8 cellular contexts compared by ENCODE assay signal in the genomic region with DNA sequence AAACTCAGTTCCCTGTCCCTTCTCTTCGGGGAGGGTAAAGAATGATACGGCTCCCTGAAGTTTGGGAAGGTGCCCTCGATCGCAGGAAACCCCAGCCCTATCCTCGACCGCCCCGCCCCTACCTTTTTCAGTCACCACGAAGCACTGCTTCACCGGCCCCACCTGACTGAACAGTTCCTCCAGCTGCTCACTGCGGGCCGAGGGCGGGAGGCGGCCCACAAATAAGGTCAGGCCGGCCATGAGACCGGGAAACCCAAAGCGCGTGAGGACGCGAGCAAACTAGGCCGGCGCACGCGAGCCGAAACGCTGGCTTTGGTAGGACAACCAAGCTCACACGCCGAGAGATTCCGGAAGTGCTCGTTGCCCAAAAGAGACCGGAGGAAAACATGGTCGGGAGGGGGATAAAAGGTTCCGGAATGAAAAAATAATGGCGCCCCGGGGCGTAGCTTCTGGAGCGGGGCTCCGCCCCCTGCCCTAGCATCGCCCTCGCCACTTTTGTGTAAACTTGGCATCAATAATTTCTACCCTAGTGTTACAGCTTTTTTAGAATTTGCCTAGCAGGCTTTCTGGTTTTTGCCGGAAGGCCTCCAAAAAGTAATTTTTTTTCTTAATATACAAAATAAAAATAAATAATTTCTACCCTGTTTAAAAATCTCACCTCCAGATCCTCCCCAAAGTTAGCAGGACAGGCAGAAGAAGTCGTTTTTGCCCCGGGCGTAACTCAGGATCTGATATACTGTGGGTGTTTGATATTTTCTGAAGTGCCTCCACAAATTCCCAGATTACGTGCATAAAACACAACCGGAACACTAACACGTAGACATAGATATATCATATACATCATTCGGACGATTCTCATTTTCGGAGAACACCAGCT. TPM values are rescaled to one million over a fixed set of nuclear protein-coding genes. Genes with fewer than 3 reads are reported as not detected.
DNase-seq lines count a peak whose midpoint lies in the region; ATAC-seq and TF ChIP-seq lines count a peak whose summit lies in the region.

RBM28 (minus strand) TSS at position 355 of the 877 bp plus-strand sequence; CDS start at position 240, 115 bp downstream.

- intact Hi-C loops in activated B cell treated with CpG ODN at 0.5 μM for 24 hours (cut with micrococcal nuclease): loop anchor here (1.0 to 5.0 kb wide), 8 partner anchors 8 to 1707 kb away; partner anchors contain the start of genes CALU, IMPDH1, METTL2B and SND1
- intact Hi-C loops in spleen (cut with DNase I; ENCODE audit: low total_unique reads): no loop called here

- no peaks in the 10 kb centered on the region for H3K9me3 ChIP-seq in spleen

- POLR2A ChIA-PET in activated B cell treated with CpG ODN at 0.5 μM for 24 hours (lab: Charles Lee): interaction anchor here (0.5 to 1.2 kb wide), 9 partner anchors 10 to 1861 kb away, joined by 3 to 6 read pairs (median 3); partner anchors contain the start of genes IMPDH1, TMEM209 and ZNF800

- DNase-seq in AG08396 (ENCODE audit: low spot score) (peak; percentile 94), NCI-H2227 treated with DMSO at 0.1 percent for 48 hours (lab: John Stamatoyannopoulos, UW) (peak; percentile 90), activated B cell treated with CpG ODN at 0.5 μM for 24 hours (peak; percentile 80), cardiac fibroblast (ENCODE audit: low read depth in 2 of 2) (peak; percentile 93 to 94), inferior parietal cortex (ENCODE audit: extremely low spot score) (peak; percentile 97), spleen (peak; percentile 94)

- 12 to 14% (median 13%) methylated on average over 49 of the region's 49 CpGs for WGBS in spleen, 5 donors

- H3K27ac Mint-ChIP-seq in activated B cell treated with CpG ODN at 0.5 μM for 24 hours: peak within 1 kb of the TSS; percentile 95

- H3K4me1 ChIP-seq in spleen: peaks cover 10 to 35% (median 30%) of the 10 kb centered on the region in 6 donors

- no peaks in the 10 kb centered on the region for H3K27me3 Mint-ChIP-seq in activated B cell treated with CpG ODN at 0.5 μM for 24 hours

- H3K4me3 ChIP-seq in cardiac fibroblast (replicated peaks in 1 of 2; ENCODE audit: low read depth in 2 of 2, low read length in 2 of 2) (peak within 1 kb of the TSS; percentile 74 to 97), spleen (peak within 1 kb of the TSS; percentile 70 to 90 (median 78))

- CTCF ChIA-PET in activated B cell treated with CpG ODN at 0.5 μM for 24 hours (lab: Charles Lee): interaction anchor here (0.6 to 1.8 kb wide), 6 partner anchors 43 to 131 kb away, joined by 3 to 10 read pairs (median 4); no protein-coding TSS in a partner anchor

- peak within 1 kb of the TSS; percentile 74 to 89 (median 80) for H3K27ac ChIP-seq in spleen

- peaks cover 0 to 8% (median 0%) of the 10 kb centered on the region in 7 donors for H3K27me3 ChIP-seq in spleen (replicated peaks in 1 of 7)

- peaks cover 0 to 18% (median 8%) of the 10 kb centered on the region in 6 donors for H3K36me3 ChIP-seq in spleen

- TF ChIP-seq CTCF in activated B cell treated with CpG ODN at 0.5 μM for 24 hours (IDR thresholded peaks at IDR 0.05) (no peak), cardiac fibroblast (IDR thresholded peaks at IDR 0.05; ENCODE audit: low read depth, low read length) (no peak), spleen (IDR thresholded peaks at IDR 0.05 in 8 of 11, conservative IDR thresholded peaks at IDR 0.05 in 3 of 11) (peak in 4 of 11 experiments; percentile 3 to 24 (median 12))

- peak within 1 kb of the TSS; percentile 97 for H3K4me3 Mint-ChIP-seq in activated B cell treated with CpG ODN at 0.5 μM for 24 hours

- peaks cover 24% of the 10 kb centered on the region for H3K36me3 Mint-ChIP-seq in activated B cell treated with CpG ODN at 0.5 μM for 24 hours (ENCODE audit: low read depth)

- ATAC-seq in GM18907 (IDR thresholded peaks at IDR 0.05; ENCODE audit: unreplicated experiment) (peak; percentile 94), HG03139 (IDR thresholded peaks at IDR 0.05; ENCODE audit: unreplicated experiment) (peak; percentile 88), activated B cell treated with CpG ODN at 0.5 μM for 24 hours (ENCODE audit: low read depth) (peak; percentile 95)

- H3K9me3 Mint-ChIP-seq in activated B cell treated with CpG ODN at 0.5 μM for 24 hours: no peaks in the 10 kb centered on the region

- TF ChIP-seq POLR2A in spleen (IDR thresholded peaks at IDR 0.05): peak in 1 of 3 donors; percentile 8

- peaks cover 26% of the 10 kb centered on the region for H3K4me1 Mint-ChIP-seq in activated B cell treated with CpG ODN at 0.5 μM for 24 hours

RNA-seq across cellular contexts. Expression of gene RBM28, which starts in this region (rescaled TPM):
- total RNA-seq in activated B cell treated with CpG ODN at 0.5 μM for 24 hours (45.7 and 54.4 TPM in 2 replicates), spleen (10 to 100 TPM; 23.8 to 45.8 (median 34.9) TPM)
- 10 to 100 TPM; 11.0 to 21.0 (median 19.4) TPM for polyA plus RNA-seq in spleen

Comparison
In these comparisons a context has a peak if more than half of its experiments do, and no peak if none do; other contexts are left out.
1. Peak in every context shown above with its lines: DNase-seq, ATAC-seq, H3K4me3 ChIP-seq and H3K27ac ChIP-seq.